8 cellular contexts compared by ENCODE assay signal in genomic region chr15:43104426-43104825, GRCh38. TPM values are rescaled to one million over a fixed set of nuclear protein-coding genes. Genes with fewer than 3 reads are reported as not detected.
DNase-seq lines count a peak whose midpoint lies in the region; ATAC-seq and TF ChIP-seq lines count a peak whose summit lies in the region.

No MANE protein-coding gene starts in this region.

- H3K4me3 ChIP-seq in NB4 (ENCODE audit: low read depth, low read length) (peak overlapping the region; percentile 96), neural progenitor cell (peak overlapping the region; percentile 80)
- no peak overlapping the region for H3K4me3 ChIP-seq in effector memory CD4-positive, alpha-beta T cell (ENCODE audit: insufficient read depth, low read depth, low read length, poor library complexity, severe bottlenecking)

- no peak for ATAC-seq in HG03460 (IDR thresholded peaks at IDR 0.05; ENCODE audit: unreplicated experiment)

- TF ChIP-seq CTCF in NB4 (IDR thresholded peaks at IDR 0.05; ENCODE audit: low read depth, low read length) (no peak), neural progenitor cell (IDR thresholded peaks at IDR 0.05) (no peak)

- peaks cover 3% of the 10 kb centered on the region for H3K9me3 Mint-ChIP-seq in neural progenitor cell

- TF ChIP-seq POLR2A in NB4 (IDR thresholded peaks at IDR 0.05; ENCODE audit: extremely low read depth, insufficient read length), result no peak

- no peaks in the 10 kb centered on the region for H3F3A ChIP-seq in neural progenitor cell (ENCODE audit: low read depth)

- H3K9ac ChIP-seq in neural progenitor cell, result no peak overlapping the region

- H3K27ac ChIP-seq in neural progenitor cell, result no peak overlapping the region
- no peak overlapping the region for H3K27ac ChIP-seq in effector memory CD4-positive, alpha-beta T cell (ENCODE audit: insufficient read depth, low read length, poor library complexity, severe bottlenecking)

- no peak overlapping the region for H2AFZ ChIP-seq in neural progenitor cell (replicated peaks)

- H3K36me3 ChIP-seq in neural progenitor cell, result peaks cover 14% of the 10 kb centered on the region
- no peaks in the 10 kb centered on the region for H3K36me3 ChIP-seq in effector memory CD4-positive, alpha-beta T cell (ENCODE audit: control insufficient read depth, insufficient read depth, low read length)

- H3K4me2 ChIP-seq in neural progenitor cell, result peak overlapping the region; percentile 97

- peaks cover 2% of the 10 kb centered on the region for H3K27me3 Mint-ChIP-seq in neural progenitor cell (ENCODE audit: insufficient read depth, low read depth)

- peaks cover 18% of the 10 kb centered on the region for H3K36me3 Mint-ChIP-seq in neural progenitor cell

- no peak overlapping the region for H3K27ac Mint-ChIP-seq in neural progenitor cell

- H4K20me1 ChIP-seq in neural progenitor cell (ENCODE audit: low read depth), result no peaks in the 10 kb centered on the region

- peak overlapping the region; percentile 75 for H3K4me3 Mint-ChIP-seq in neural progenitor cell

- DNase-seq in COLO829 (ENCODE audit: low spot score) (peak; percentile 38), NB4 (ENCODE audit: low read depth) (no peak), dermis blood vessel endothelial cell (peak; percentile 17), neural progenitor cell (ENCODE audit: low spot score) (peak; percentile 6), medulla oblongata (ENCODE audit: extremely low spot score) (no peak)
- DNase-seq in effector memory CD4-positive, alpha-beta T cell, result no peak
- DNase-seq in stimulated activated CD4-positive, alpha-beta T cell treated with anti-CD3 and anti-CD28 coated beads, Interleukin-2, amount 100 ng/mL, for 48 hours, result no peak

- H3K27me3 ChIP-seq in neural progenitor cell, result peaks cover 5% of the 10 kb centered on the region
- no peaks in the 10 kb centered on the region for H3K27me3 ChIP-seq in effector memory CD4-positive, alpha-beta T cell (replicated peaks; ENCODE audit: control insufficient read depth, insufficient read depth, low read length, poor library complexity, severe bottlenecking)

- peaks cover 17% of the 10 kb centered on the region for H3K4me1 ChIP-seq in neural progenitor cell
- H3K4me1 ChIP-seq in effector memory CD4-positive, alpha-beta T cell (ENCODE audit: control insufficient read depth, insufficient read depth, low read length, poor library complexity, severe bottlenecking), result peaks cover 11% of the 10 kb centered on the region

- H3K79me2 ChIP-seq in neural progenitor cell (ENCODE audit: low read depth), result peaks cover 63% of the 10 kb centered on the region

- H3K9me3 ChIP-seq in neural progenitor cell (ENCODE audit: low read depth), result no peaks in the 10 kb centered on the region
- H3K9me3 ChIP-seq in effector memory CD4-positive, alpha-beta T cell (ENCODE audit: control insufficient read depth, low read length), result no peaks in the 10 kb centered on the region

- peaks cover 17% of the 10 kb centered on the region for H3K4me1 Mint-ChIP-seq in neural progenitor cell

RNA-seq across cellular contexts. Expression of gene UBR1, which starts 1.4 kb away (rescaled TPM):
- total RNA-seq in dermis blood vessel endothelial cell (31.2 and 35.6 TPM in 2 replicates), neural progenitor cell (ENCODE audit: low replicate concordance) (26.0 and 33.2 TPM in 2 replicates)

RNA-seq across cellular contexts. Expression of gene TMEM62, which starts 29.0 kb away (rescaled TPM):
- 21.3 and 21.4 TPM in 2 replicates for total RNA-seq in dermis blood vessel endothelial cell
- total RNA-seq in neural progenitor cell (ENCODE audit: low replicate concordance), result 6.9 and 11.9 TPM in 2 replicates

Comparison
In these comparisons a context has a peak if more than half of its experiments do, and no peak if none do; other contexts are left out.
1. DNase-seq: peak in COLO829 (single experiment), dermis blood vessel endothelial cell (single experiment) and neural progenitor cell (single experiment); none in NB4 (single experiment), medulla oblongata (single experiment), effector memory CD4-positive, alpha-beta T cell (0 of 3) and stimulated activated CD4-positive, alpha-beta T cell treated with anti-CD3 and anti-CD28 coated beads, Interleukin-2, amount 100 ng/mL, for 48 hours (0 of 2).